ENCODE assay signal across 20 cellular contexts in the genomic region with DNA sequence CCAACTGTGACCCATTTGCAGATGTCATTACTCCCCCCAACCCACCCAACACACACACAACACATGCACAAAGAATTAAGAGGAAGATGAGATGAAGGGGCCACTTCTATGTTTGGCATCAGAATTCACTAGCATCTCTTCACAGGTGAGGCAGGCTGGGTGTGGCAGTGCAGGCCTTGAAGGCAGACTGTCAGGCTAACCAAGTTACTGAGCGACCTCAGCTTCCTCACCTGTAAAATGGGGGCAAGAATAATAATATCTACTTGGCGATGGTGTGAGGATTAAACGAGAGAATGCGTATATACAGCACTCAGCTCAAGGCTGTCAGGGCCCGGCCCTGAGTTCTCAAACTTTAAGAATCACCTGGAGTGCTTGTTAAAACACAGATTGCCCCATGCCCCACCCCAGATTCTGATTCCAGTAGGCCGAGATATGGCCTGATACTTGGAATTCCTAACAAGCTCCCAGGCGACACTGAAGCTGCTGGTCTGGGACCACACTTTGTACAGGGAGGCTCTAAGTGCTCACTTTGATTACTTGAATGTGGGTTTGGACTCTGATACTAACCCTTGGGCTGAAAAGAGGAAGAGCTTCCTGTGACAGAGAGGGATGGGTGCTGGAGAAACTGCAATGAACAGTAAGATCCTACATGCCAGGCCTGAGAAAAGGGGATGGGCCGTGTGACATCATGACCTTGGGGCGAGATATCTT. TPM values are rescaled to one million over a fixed set of nuclear protein-coding genes. Genes with fewer than 3 reads are reported as not detected.
DNase-seq lines count a peak whose midpoint lies in the region; ATAC-seq and TF ChIP-seq lines count a peak whose summit lies in the region.
"Had no signal": no experiment of that assay in that cellular context is flagged by ENCODE, and none has a peak within 500 bp of the region (broad histone marks: within the 10 kb centered on the region; RNA-seq: fewer than 3 reads in every experiment).

No MANE protein-coding gene starts in this region.

- no peak for ATAC-seq in activated CD8-positive, alpha-beta T cell treated with anti-CD3 and anti-CD28 coated beads, Interleukin-2, amount 10 ng/mL, durations not matched to agents 7 days and 5 days
- no peak for ATAC-seq in activated CD8-positive, alpha-beta T cell treated with anti-CD3 and anti-CD28 coated beads for 36 hours
- no peak for ATAC-seq in activated T-helper 17 cell treated with anti-CD3 and anti-CD28 coated beads, Interleukin-2, amount 50 U/mL, for 72 hours (replicated peaks)
- peak; percentile 46 to 49 for ATAC-seq in lower lobe of right lung
- ATAC-seq in left lung = no peak
- ATAC-seq in GM19452 (IDR thresholded peaks at IDR 0.05; ENCODE audit: unreplicated experiment) = no peak
- ATAC-seq: A549; CD8-positive, alpha-beta T cell had no signal

- H3K27me3 ChIP-seq in lower lobe of right lung (ENCODE audit: low read depth) (no peaks in the 10 kb centered on the region), stomach (no peaks in the 10 kb centered on the region), left lung (peaks cover 0 to 7% of the 10 kb centered on the region in 2 donors)
- H3K27me3 ChIP-seq: thyroid gland had no signal

- intact Hi-C loops in activated CD8-positive, alpha-beta T cell treated with anti-CD3 and anti-CD28 coated beads for 36 hours (cut with micrococcal nuclease) = no loop called here
- intact Hi-C loops in lower lobe of right lung (cut with DNase I) = no loop called here
- intact Hi-C loops in stomach (cut with DNase I; ENCODE audit: low total_unique reads) = no loop called here
- intact Hi-C loops in left lung (cut with DNase I) = no loop called here
- intact Hi-C loops in CD14-positive monocyte (cut with micrococcal nuclease) = no loop called here

- H3K4me1 ChIP-seq in lower lobe of right lung (peaks cover 7% of the 10 kb centered on the region), stomach (peaks cover 0 to 21% (median 5%) of the 10 kb centered on the region in 4 donors), left lung (no peaks in the 10 kb centered on the region)
- H3K4me1 ChIP-seq: A549, thyroid gland had no signal

- H3K4me1 Mint-ChIP-seq in activated CD8-positive, alpha-beta T cell treated with anti-CD3 and anti-CD28 coated beads, Interleukin-2, amount 10 ng/mL, durations not matched to agents 7 days and 5 days (ENCODE audit: low read depth) = peaks cover 46% of the 10 kb centered on the region
- H3K4me1 Mint-ChIP-seq in activated CD8-positive, alpha-beta T cell treated with anti-CD3 and anti-CD28 coated beads for 36 hours (ENCODE audit: low read depth) = peaks cover 31% of the 10 kb centered on the region
- H3K4me1 Mint-ChIP-seq in activated T-helper 17 cell treated with anti-CD3 and anti-CD28 coated beads, Interleukin-2, amount 50 U/mL, for 72 hours = peaks cover 21% of the 10 kb centered on the region
- H3K4me1 Mint-ChIP-seq in CD14-positive monocyte = peaks cover 19% of the 10 kb centered on the region

- no peaks in the 10 kb centered on the region for H3K36me3 Mint-ChIP-seq in activated CD8-positive, alpha-beta T cell treated with anti-CD3 and anti-CD28 coated beads, Interleukin-2, amount 10 ng/mL, durations not matched to agents 7 days and 5 days (ENCODE audit: low read depth)
- no peaks in the 10 kb centered on the region for H3K36me3 Mint-ChIP-seq in activated CD8-positive, alpha-beta T cell treated with anti-CD3 and anti-CD28 coated beads for 36 hours (ENCODE audit: low read depth)
- no peaks in the 10 kb centered on the region for H3K36me3 Mint-ChIP-seq in activated T-helper 17 cell treated with anti-CD3 and anti-CD28 coated beads, Interleukin-2, amount 50 U/mL, for 72 hours (ENCODE audit: low read depth)
- H3K36me3 Mint-ChIP-seq in CD14-positive monocyte = no peaks in the 10 kb centered on the region
- H3K36me3 Mint-ChIP-seq: CD8-positive, alpha-beta T cell had no signal

- H3K4me3 ChIP-seq in lower lobe of right lung = no peak overlapping the region
- peak overlapping the region; percentile 30 to 50 (median 44) for H3K4me3 ChIP-seq in stomach
- no peak overlapping the region for H3K4me3 ChIP-seq in left lung
- H3K4me3 ChIP-seq: A549, thyroid gland had no signal

- H3K9me3 ChIP-seq in lower lobe of right lung (no peaks in the 10 kb centered on the region), stomach (no peaks in the 10 kb centered on the region), left lung (no peaks in the 10 kb centered on the region)
- H3K9me3 ChIP-seq: A549, thyroid gland had no signal

- H3K27ac ChIP-seq in lower lobe of right lung = no peak overlapping the region
- peak overlapping the region in 4 of 5 donors; percentile 79 to 92 (median 82) for H3K27ac ChIP-seq in stomach
- H3K27ac ChIP-seq in left lung = no peak overlapping the region
- H3K27ac ChIP-seq: A549, thyroid gland had no signal

- no peak for TF ChIP-seq EP300 in stomach (IDR thresholded peaks at IDR 0.05)

- H3K27ac Mint-ChIP-seq in activated CD8-positive, alpha-beta T cell treated with anti-CD3 and anti-CD28 coated beads, Interleukin-2, amount 10 ng/mL, durations not matched to agents 7 days and 5 days = peak overlapping the region; percentile 59
- no peak overlapping the region for H3K27ac Mint-ChIP-seq in activated CD8-positive, alpha-beta T cell treated with anti-CD3 and anti-CD28 coated beads for 36 hours
- peak overlapping the region; percentile 43 for H3K27ac Mint-ChIP-seq in activated T-helper 17 cell treated with anti-CD3 and anti-CD28 coated beads, Interleukin-2, amount 50 U/mL, for 72 hours
- no peak overlapping the region for H3K27ac Mint-ChIP-seq in CD14-positive monocyte
- H3K27ac Mint-ChIP-seq: CD8-positive, alpha-beta T cell had no signal

- 69 to 76% (median 71%) methylated on average over 9 of the region's 9 CpGs for WGBS in stomach, 5 donors

- H3K4me3 Mint-ChIP-seq in activated CD8-positive, alpha-beta T cell treated with anti-CD3 and anti-CD28 coated beads, Interleukin-2, amount 10 ng/mL, durations not matched to agents 7 days and 5 days = no peak overlapping the region
- H3K4me3 Mint-ChIP-seq in activated CD8-positive, alpha-beta T cell treated with anti-CD3 and anti-CD28 coated beads for 36 hours = no peak overlapping the region
- no peak overlapping the region for H3K4me3 Mint-ChIP-seq in activated T-helper 17 cell treated with anti-CD3 and anti-CD28 coated beads, Interleukin-2, amount 50 U/mL, for 72 hours
- H3K4me3 Mint-ChIP-seq in CD14-positive monocyte = no peak overlapping the region
- H3K4me3 Mint-ChIP-seq: activated T-helper 1 cell treated with anti-CD3 and anti-CD28 coated beads, Interleukin-12 subunit alpha, Interleukin-12 subunit beta, Interleukin-2, Interleukin-4 antibody, amounts not matched to agents 30 ng/mL and 10 ng/mL and 1 ng/mL, durations not matched to agents 14 hours and 24 hours and 36 hours; CD8-positive, alpha-beta T cell had no signal

- POLR2A ChIA-PET in activated CD8-positive, alpha-beta T cell treated with anti-CD3 and anti-CD28 coated beads, Interleukin-2, amount 10 ng/mL, durations not matched to agents 7 days and 5 days (lab: Charles Lee) = no interaction called here
- POLR2A ChIA-PET in activated CD8-positive, alpha-beta T cell treated with anti-CD3 and anti-CD28 coated beads for 36 hours (lab: Charles Lee) = interaction anchor here (1.6 kb wide), 1 partner anchor 27 kb away, joined by 3 read pairs; no protein-coding TSS in a partner anchor

- H3K27me3 Mint-ChIP-seq in activated CD8-positive, alpha-beta T cell treated with anti-CD3 and anti-CD28 coated beads, Interleukin-2, amount 10 ng/mL, durations not matched to agents 7 days and 5 days (ENCODE audit: low read depth) = no peaks in the 10 kb centered on the region
- no peaks in the 10 kb centered on the region for H3K27me3 Mint-ChIP-seq in activated CD8-positive, alpha-beta T cell treated with anti-CD3 and anti-CD28 coated beads for 36 hours
- no peaks in the 10 kb centered on the region for H3K27me3 Mint-ChIP-seq in activated T-helper 17 cell treated with anti-CD3 and anti-CD28 coated beads, Interleukin-2, amount 50 U/mL, for 72 hours
- peaks cover 0 to 2% (median 2%) of the 10 kb centered on the region in 3 donors for H3K27me3 Mint-ChIP-seq in CD14-positive monocyte (ENCODE audit: low read depth in 3 of 3)

- no peaks in the 10 kb centered on the region for H3K9me3 Mint-ChIP-seq in activated CD8-positive, alpha-beta T cell treated with anti-CD3 and anti-CD28 coated beads, Interleukin-2, amount 10 ng/mL, durations not matched to agents 7 days and 5 days (ENCODE audit: insufficient read depth)
- H3K9me3 Mint-ChIP-seq in activated CD8-positive, alpha-beta T cell treated with anti-CD3 and anti-CD28 coated beads for 36 hours = no peaks in the 10 kb centered on the region
- H3K9me3 Mint-ChIP-seq in activated T-helper 17 cell treated with anti-CD3 and anti-CD28 coated beads, Interleukin-2, amount 50 U/mL, for 72 hours = no peaks in the 10 kb centered on the region
- no peaks in the 10 kb centered on the region for H3K9me3 Mint-ChIP-seq in CD14-positive monocyte
- H3K9me3 Mint-ChIP-seq: activated T-helper 1 cell treated with anti-CD3 and anti-CD28 coated beads, Interleukin-12 subunit alpha, Interleukin-12 subunit beta, Interleukin-2, Interleukin-4 antibody, amounts not matched to agents 30 ng/mL and 10 ng/mL and 1 ng/mL, durations not matched to agents 14 hours and 24 hours and 36 hours; CD8-positive, alpha-beta T cell had no signal

- no peak for TF ChIP-seq CTCF in activated CD8-positive, alpha-beta T cell treated with anti-CD3 and anti-CD28 coated beads for 36 hours (IDR thresholded peaks at IDR 0.05)
- TF ChIP-seq CTCF in lower lobe of right lung (IDR thresholded peaks at IDR 0.05) = no peak
- TF ChIP-seq CTCF in stomach (IDR thresholded peaks at IDR 0.05) = no peak
- TF ChIP-seq CTCF in left lung (IDR thresholded peaks at IDR 0.05) = no peak
- TF ChIP-seq CTCF in CD14-positive monocyte (IDR thresholded peaks at IDR 0.05) = no peak

- DNase-seq in activated CD8-positive, alpha-beta T cell treated with anti-CD3 and anti-CD28 coated beads, Interleukin-2, amount 10 ng/mL, durations not matched to agents 7 days and 5 days = no peak
- DNase-seq in activated CD8-positive, alpha-beta T cell treated with anti-CD3 and anti-CD28 coated beads for 36 hours = no peak
- DNase-seq in lower lobe of right lung (peak; percentile 46), stomach (no peak), left lung (no peak), CD14-positive monocyte (ENCODE audit: low spot score) (no peak)
- DNase-seq: activated CD4-positive, alpha-beta T cell treated with anti-CD3 and anti-CD28 coated beads for 4 hours; CD8-positive, alpha-beta T cell; dermis blood vessel endothelial cell; hippocampal formation; kidney glomerular epithelial cell; NCI-H1417; retina; stimulated activated CD4-positive, alpha-beta T cell treated with anti-CD3 and anti-CD28 coated beads, Interleukin-2, amount 100 ng/mL, for 24 hours; T-helper 2 cell; thyroid gland had no signal

- TF ChIP-seq POLR2A in stomach (IDR thresholded peaks at IDR 0.05) = no peak

- CTCF ChIA-PET in activated CD8-positive, alpha-beta T cell treated with anti-CD3 and anti-CD28 coated beads, Interleukin-2, amount 10 ng/mL, durations not matched to agents 7 days and 5 days (lab: Charles Lee) = interaction anchor here (1.0 to 1.2 kb wide), 2 partner anchors 14 to 67 kb away, joined by 3 read pairs; no protein-coding TSS in a partner anchor
- CTCF ChIA-PET in activated CD8-positive, alpha-beta T cell treated with anti-CD3 and anti-CD28 coated beads for 36 hours (lab: Charles Lee) = interaction anchor here (0.9 to 1.9 kb wide), 2 partner anchors 10 to 45 kb away, joined by 3 to 4 read pairs; no protein-coding TSS in a partner anchor

- H3K36me3 ChIP-seq in lower lobe of right lung (no peaks in the 10 kb centered on the region), stomach (no peaks in the 10 kb centered on the region), left lung (no peaks in the 10 kb centered on the region)
- H3K36me3 ChIP-seq: thyroid gland had no signal

RNA-seq across cellular contexts. Expression of gene ACTG2, which starts 1.1 kb away (rescaled TPM):
- total RNA-seq in activated CD8-positive, alpha-beta T cell treated with anti-CD3 and anti-CD28 coated beads, Interleukin-2, amount 10 ng/mL, durations not matched to agents 7 days and 5 days = under 1 TPM in 1 of 2 experiments, not detected in 1; 0.81 TPM
- total RNA-seq in activated CD8-positive, alpha-beta T cell treated with anti-CD3 and anti-CD28 coated beads for 36 hours = under 1 TPM; 0.11 to 0.27 TPM
- total RNA-seq in activated T-helper 17 cell treated with anti-CD3 and anti-CD28 coated beads, Interleukin-2, amount 50 U/mL, for 72 hours = not detected
- 22.2 TPM for total RNA-seq in lower lobe of right lung
- 1,000 to 10,000 TPM in 2 of 5 donors, 100 to 1,000 TPM in 3; 444 to 2,977 (median 978) TPM for total RNA-seq in stomach
- polyA plus RNA-seq in stomach = 1,000 to 10,000 TPM in 1 of 3 donors, 100 to 1,000 TPM in 2; 143 to 1,485 (median 206) TPM
- 100 to 1,000 TPM in 1 of 2 donors, 10 to 100 TPM in 1; 70.2 to 156 TPM for total RNA-seq in left lung
- polyA plus RNA-seq in CD14-positive monocyte = not detected
- total RNA-seq: CD8-positive, alpha-beta T cell; dermis blood vessel endothelial cell had no signal

RNA-seq across cellular contexts. Expression of gene DGUOK, which starts 32.8 kb away (rescaled TPM):
- total RNA-seq in activated CD8-positive, alpha-beta T cell treated with anti-CD3 and anti-CD28 coated beads, Interleukin-2, amount 10 ng/mL, durations not matched to agents 7 days and 5 days = 10 to 100 TPM; 71.5 to 72.1 TPM
- 100 to 1,000 TPM in 1 of 2 experiments, 10 to 100 TPM in 1; 96.4 to 103 TPM for total RNA-seq in activated CD8-positive, alpha-beta T cell treated with anti-CD3 and anti-CD28 coated beads for 36 hours
- total RNA-seq in activated T-helper 17 cell treated with anti-CD3 and anti-CD28 coated beads, Interleukin-2, amount 50 U/mL, for 72 hours = 10 to 100 TPM; 66.7 to 87.8 TPM
- total RNA-seq in lower lobe of right lung (38.0 TPM), stomach (10 to 100 TPM in 2 of 5 donors, 1 to 10 TPM in 2, not detected in 1; 1.7 to 33.8 (median 14.1) TPM), left lung (10 to 100 TPM; 32.1 to 53.3 TPM)
- polyA plus RNA-seq in stomach (10 to 100 TPM; 68.7 to 91.3 (median 84.9) TPM), CD14-positive monocyte (100 to 1,000 TPM; 123 to 129 TPM)

Comparison
In these comparisons a context has a peak if more than half of its experiments do, and no peak if none do; other contexts are left out.
1. H3K27ac Mint-ChIP-seq: peak in activated CD8-positive, alpha-beta T cell treated with anti-CD3 and anti-CD28 coated beads, Interleukin-2, amount 10 ng/mL, durations not matched to agents 7 days and 5 days (single experiment) and activated T-helper 17 cell treated with anti-CD3 and anti-CD28 coated beads, Interleukin-2, amount 50 U/mL, for 72 hours (single experiment); none in activated CD8-positive, alpha-beta T cell treated with anti-CD3 and anti-CD28 coated beads for 36 hours (single experiment) and CD14-positive monocyte (0 of 7).
2. ATAC-seq: peak in lower lobe of right lung (2 of 2); none in activated CD8-positive, alpha-beta T cell treated with anti-CD3 and anti-CD28 coated beads, Interleukin-2, amount 10 ng/mL, durations not matched to agents 7 days and 5 days (single experiment), activated CD8-positive, alpha-beta T cell treated with anti-CD3 and anti-CD28 coated beads for 36 hours (single experiment), activated T-helper 17 cell treated with anti-CD3 and anti-CD28 coated beads, Interleukin-2, amount 50 U/mL, for 72 hours (single experiment), left lung (single experiment) and GM19452 (single experiment).
3. H3K27ac ChIP-seq: peak in stomach (4 of 5); none in lower lobe of right lung (single experiment) and left lung (0 of 2).
4. H3K4me3 ChIP-seq: peak in stomach (4 of 4); none in lower lobe of right lung (single experiment) and left lung (0 of 2).
5. RNA of gene ACTG2, which starts 1.1 kb away (total RNA-seq): 444 to 2,977 TPM in stomach, 70.2 to 156 TPM in left lung and 22.2 TPM in lower lobe of right lung (single experiment); 0.81 TPM in activated CD8-positive, alpha-beta T cell treated with anti-CD3 and anti-CD28 coated beads, Interleukin-2, amount 10 ng/mL, durations not matched to agents 7 days and 5 days, 0.11 to 0.27 TPM in activated CD8-positive, alpha-beta T cell treated with anti-CD3 and anti-CD28 coated beads for 36 hours and not detected in activated T-helper 17 cell treated with anti-CD3 and anti-CD28 coated beads, Interleukin-2, amount 50 U/mL, for 72 hours; every median in the first group is over 10 times any median in the second.